ENCODE assay signal across 38 cellular contexts in the genomic region with DNA sequence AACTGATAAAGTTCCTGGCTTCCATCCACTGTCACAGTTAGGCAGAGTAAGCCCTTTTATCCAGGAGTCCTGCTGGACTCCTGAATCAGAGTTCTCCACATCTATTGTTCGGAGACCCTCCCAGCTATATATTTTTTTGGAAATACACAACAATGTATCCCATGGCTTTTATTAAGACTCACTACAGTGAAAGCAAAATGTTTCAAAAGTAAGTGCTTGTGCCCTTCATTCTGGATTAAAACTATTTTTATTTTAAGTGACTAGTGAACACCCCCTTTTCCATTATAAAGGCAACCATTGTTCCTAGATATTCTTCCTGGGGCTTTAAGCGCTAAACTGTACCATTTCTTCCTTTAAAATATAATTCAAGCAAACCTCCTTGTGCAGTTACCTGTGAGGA. TPM values are rescaled to one million over a fixed set of nuclear protein-coding genes. Genes with fewer than 3 reads are reported as not detected.
"Had no signal": no experiment of that assay in that cellular context is flagged by ENCODE, and none has a peak within 500 bp of the region (broad histone marks: within the 10 kb centered on the region; RNA-seq: fewer than 3 reads in every experiment).

No MANE protein-coding gene starts in this region.

- H3K27me3 Mint-ChIP-seq: activated CD4-positive, alpha-beta memory T cell treated with anti-CD3 and anti-CD28 coated beads, Interleukin-2, amount 10 ng/mL, durations not matched to agents 7 days and 5 days; activated CD4-positive, alpha-beta T cell treated with anti-CD3 and anti-CD28 coated beads for 36 hours; activated CD4-positive, alpha-beta T cell treated with anti-CD3 and anti-CD28 coated beads, Interleukin-2, amount 10 ng/mL, durations not matched to agents 7 days and 5 days; activated CD8-positive, alpha-beta memory T cell treated with anti-CD3 and anti-CD28 coated beads, Interleukin-2, amount 10 ng/mL, durations not matched to agents 7 days and 5 days; activated naive CD8-positive, alpha-beta T cell treated with anti-CD3 and anti-CD28 coated beads for 36 hours; activated T-helper 17 cell treated with anti-CD3 and anti-CD28 coated beads, Interleukin-2, amount 50 U/mL, for 72 hours had no signal

- H3K9me3 ChIP-seq: adrenal gland, ascending aorta, body of pancreas had no signal

- H3K27me3 ChIP-seq: ascending aorta, body of pancreas, brain microvascular endothelial cell had no signal

- H3K4me3 Mint-ChIP-seq: activated CD4-positive, alpha-beta memory T cell treated with anti-CD3 and anti-CD28 coated beads, Interleukin-2, amount 10 ng/mL, durations not matched to agents 7 days and 5 days; activated CD4-positive, alpha-beta T cell treated with anti-CD3 and anti-CD28 coated beads for 36 hours; activated CD4-positive, alpha-beta T cell treated with anti-CD3 and anti-CD28 coated beads, Interleukin-2, amount 10 ng/mL, durations not matched to agents 7 days and 5 days; activated CD8-positive, alpha-beta memory T cell treated with anti-CD3 and anti-CD28 coated beads, Interleukin-2, amount 10 ng/mL, durations not matched to agents 7 days and 5 days; activated CD8-positive, alpha-beta T cell treated with anti-CD3 and anti-CD28 coated beads, Interleukin-2, amount 10 ng/mL, durations not matched to agents 7 days and 5 days; activated naive CD4-positive, alpha-beta T cell treated with anti-CD3 and anti-CD28 coated beads for 36 hours; activated naive CD8-positive, alpha-beta T cell treated with anti-CD3 and anti-CD28 coated beads for 36 hours; activated T-cell treated with anti-CD3 and anti-CD28 coated beads, Interleukin-2, amount 50 U/mL, for 4 hours; activated T-cell treated with anti-CD3 and anti-CD28 coated beads, Interleukin-2, amount 50 U/mL, for 72 hours; activated T-helper 1 cell treated with anti-CD3 and anti-CD28 coated beads, Interleukin-12 subunit alpha, Interleukin-12 subunit beta, Interleukin-2, Interleukin-4 antibody, amounts not matched to agents 30 ng/mL and 10 ng/mL and 1 ng/mL, durations not matched to agents 14 hours and 24 hours and 36 hours; activated T-helper 17 cell treated with anti-CD3 and anti-CD28 coated beads, Interleukin-2, amount 50 U/mL, for 72 hours; T-helper 1 cell treated with Interleukin-12 subunit alpha and Interleukin-12 subunit beta and Interleukin-4 antibody, amounts not matched to agents 30 μg/mL and 1 μg/mL, for 36 hours; T-helper 2 cell treated with Interferon-gamma antibody and Interleukin-4, amounts not matched to agents 5 μg/mL and 100 μg/mL, for 36 hours; WTC11 had no signal

- H3K9me3 Mint-ChIP-seq: activated naive CD4-positive, alpha-beta T cell treated with anti-CD3 and anti-CD28 coated beads, Interleukin-2, amount 50 U/mL, for 72 hours; activated naive CD8-positive, alpha-beta T cell treated with anti-CD3 and anti-CD28 coated beads for 36 hours; activated T-cell treated with anti-CD3 and anti-CD28 coated beads, Interleukin-2, amount 50 U/mL, for 4 hours; activated T-helper 1 cell treated with anti-CD3 and anti-CD28 coated beads, Interleukin-12 subunit alpha, Interleukin-12 subunit beta, Interleukin-2, Interleukin-4 antibody, amounts not matched to agents 30 ng/mL and 10 ng/mL and 1 ng/mL, durations not matched to agents 14 hours and 24 hours and 36 hours; activated T-helper 17 cell treated with anti-CD3 and anti-CD28 coated beads, Interleukin-2, amount 50 U/mL, for 72 hours; T-helper 1 cell treated with Interleukin-12 subunit alpha and Interleukin-12 subunit beta and Interleukin-4 antibody, amounts not matched to agents 30 μg/mL and 1 μg/mL, for 36 hours; T-helper 2 cell treated with Interferon-gamma antibody and Interleukin-4, amounts not matched to agents 5 μg/mL and 100 μg/mL, for 36 hours had no signal

- H3K4me1 ChIP-seq: adrenal gland, ascending aorta, body of pancreas, breast epithelium had no signal

- H3K4me1 Mint-ChIP-seq: activated CD4-positive, alpha-beta memory T cell treated with anti-CD3 and anti-CD28 coated beads, Interleukin-2, amount 10 ng/mL, durations not matched to agents 7 days and 5 days; activated CD4-positive, alpha-beta T cell treated with anti-CD3 and anti-CD28 coated beads for 36 hours; activated CD4-positive, alpha-beta T cell treated with anti-CD3 and anti-CD28 coated beads, Interleukin-2, amount 10 ng/mL, durations not matched to agents 7 days and 5 days; activated CD8-positive, alpha-beta memory T cell treated with anti-CD3 and anti-CD28 coated beads, Interleukin-2, amount 10 ng/mL, durations not matched to agents 7 days and 5 days; activated naive CD8-positive, alpha-beta T cell treated with anti-CD3 and anti-CD28 coated beads for 36 hours; activated T-helper 17 cell treated with anti-CD3 and anti-CD28 coated beads, Interleukin-2, amount 50 U/mL, for 72 hours; WTC11 had no signal

- H3K27ac Mint-ChIP-seq: activated CD4-positive, alpha-beta memory T cell treated with anti-CD3 and anti-CD28 coated beads, Interleukin-2, amount 10 ng/mL, durations not matched to agents 7 days and 5 days; activated CD4-positive, alpha-beta T cell treated with anti-CD3 and anti-CD28 coated beads for 36 hours; activated CD4-positive, alpha-beta T cell treated with anti-CD3 and anti-CD28 coated beads, Interleukin-2, amount 10 ng/mL, durations not matched to agents 7 days and 5 days; activated CD8-positive, alpha-beta memory T cell treated with anti-CD3 and anti-CD28 coated beads, Interleukin-2, amount 10 ng/mL, durations not matched to agents 7 days and 5 days; activated CD8-positive, alpha-beta T cell treated with anti-CD3 and anti-CD28 coated beads, Interleukin-2, amount 10 ng/mL, durations not matched to agents 7 days and 5 days; activated naive CD4-positive, alpha-beta T cell treated with anti-CD3 and anti-CD28 coated beads for 36 hours; activated naive CD8-positive, alpha-beta T cell treated with anti-CD3 and anti-CD28 coated beads for 36 hours; activated T-cell treated with anti-CD3 and anti-CD28 coated beads, Interleukin-2, amount 50 U/mL, for 72 hours; activated T-helper 1 cell treated with anti-CD3 and anti-CD28 coated beads, Interleukin-12 subunit alpha, Interleukin-12 subunit beta, Interleukin-2, Interleukin-4 antibody, amounts not matched to agents 30 ng/mL and 10 ng/mL and 1 ng/mL, durations not matched to agents 14 hours and 24 hours and 36 hours; activated T-helper 17 cell treated with anti-CD3 and anti-CD28 coated beads, Interleukin-2, amount 50 U/mL, for 72 hours; T-helper 1 cell treated with Interleukin-12 subunit alpha and Interleukin-12 subunit beta and Interleukin-4 antibody, amounts not matched to agents 30 μg/mL and 1 μg/mL, for 36 hours; T-helper 2 cell treated with Interferon-gamma antibody and Interleukin-4, amounts not matched to agents 5 μg/mL and 100 μg/mL, for 36 hours; WTC11 had no signal

- FAIRE-seq: TTC549 had no signal

- H3K27ac ChIP-seq: adrenal gland, ascending aorta, body of pancreas, brain microvascular endothelial cell, breast epithelium, WERI-Rb-1 had no signal

- H3K4me3 ChIP-seq: adrenal gland, ascending aorta, body of pancreas, breast epithelium had no signal

- DNase-seq: activated CD4-positive, alpha-beta memory T cell treated with anti-CD3 and anti-CD28 coated beads, Interleukin-2, amount 10 ng/mL, durations not matched to agents 7 days and 5 days; activated CD4-positive, alpha-beta T cell treated with anti-CD3 and anti-CD28 coated beads for 1 hour; activated CD4-positive, alpha-beta T cell treated with anti-CD3 and anti-CD28 coated beads for 36 hours; activated CD4-positive, alpha-beta T cell treated with anti-CD3 and anti-CD28 coated beads for 48 hours; activated CD4-positive, alpha-beta T cell treated with anti-CD3 and anti-CD28 coated beads, Interleukin-2, amount 10 ng/mL, durations not matched to agents 7 days and 5 days; activated CD4-positive, alpha-beta T cell treated with anti-CD3 and anti-CD28 coated beads, Interleukin-2, amount 50 U/mL, for 48 hours; activated CD4-positive, CD25-positive, alpha-beta regulatory T cell; activated CD8-positive, alpha-beta memory T cell treated with anti-CD3 and anti-CD28 coated beads for 24 hours; activated CD8-positive, alpha-beta memory T cell treated with anti-CD3 and anti-CD28 coated beads, Interleukin-2, amount 10 ng/mL, durations not matched to agents 7 days and 5 days; activated CD8-positive, alpha-beta T cell treated with anti-CD3 and anti-CD28 coated beads, Interleukin-2, amount 10 ng/mL, durations not matched to agents 7 days and 5 days; activated effector memory CD4-positive, alpha-beta T cell treated with anti-CD3 and anti-CD28 coated beads, Interleukin-2, amount 50 U/mL, for 16 hours; activated gamma-delta T cell treated with Interleukin-2 at 50 U/mL for 16 hours; activated naive CD4-positive, alpha-beta T cell; activated naive CD4-positive, alpha-beta T cell treated with anti-CD3 and anti-CD28 coated beads for 36 hours; activated naive CD4-positive, alpha-beta T cell treated with anti-CD3 and anti-CD28 coated beads, Interleukin-2, amount 50 U/mL, for 16 hours; activated naive CD8-positive, alpha-beta T cell treated with anti-CD3 and anti-CD28 coated beads for 36 hours; activated T-cell treated with anti-CD3 and anti-CD28 coated beads for 4 hours; activated T-cell treated with anti-CD3 and anti-CD28 coated beads, Interleukin-2, amount 50 U/mL, for 1 hour; activated T-cell treated with anti-CD3 and anti-CD28 coated beads, Interleukin-2, amount 50 U/mL, for 4 hours; activated T-cell treated with anti-CD3 and anti-CD28 coated beads, Interleukin-2, amount 50 U/mL, for 72 hours; adrenal gland; amniotic stem cell; body of pancreas; brain microvascular endothelial cell; central memory CD4-positive, alpha-beta T cell; T-helper 1 cell; T-helper 2 cell; T-helper 9 cell; WERI-Rb-1 had no signal

- H3K36me3 ChIP-seq: adrenal gland, ascending aorta, brain microvascular endothelial cell, breast epithelium had no signal

RNA-seq across cellular contexts. Expression of gene KIF4A, which starts 56.8 kb away (rescaled TPM):
- total RNA-seq: ascending aorta, body of pancreas had no signal
